ENCODE assay signal across 8 cellular contexts in the genomic region with DNA sequence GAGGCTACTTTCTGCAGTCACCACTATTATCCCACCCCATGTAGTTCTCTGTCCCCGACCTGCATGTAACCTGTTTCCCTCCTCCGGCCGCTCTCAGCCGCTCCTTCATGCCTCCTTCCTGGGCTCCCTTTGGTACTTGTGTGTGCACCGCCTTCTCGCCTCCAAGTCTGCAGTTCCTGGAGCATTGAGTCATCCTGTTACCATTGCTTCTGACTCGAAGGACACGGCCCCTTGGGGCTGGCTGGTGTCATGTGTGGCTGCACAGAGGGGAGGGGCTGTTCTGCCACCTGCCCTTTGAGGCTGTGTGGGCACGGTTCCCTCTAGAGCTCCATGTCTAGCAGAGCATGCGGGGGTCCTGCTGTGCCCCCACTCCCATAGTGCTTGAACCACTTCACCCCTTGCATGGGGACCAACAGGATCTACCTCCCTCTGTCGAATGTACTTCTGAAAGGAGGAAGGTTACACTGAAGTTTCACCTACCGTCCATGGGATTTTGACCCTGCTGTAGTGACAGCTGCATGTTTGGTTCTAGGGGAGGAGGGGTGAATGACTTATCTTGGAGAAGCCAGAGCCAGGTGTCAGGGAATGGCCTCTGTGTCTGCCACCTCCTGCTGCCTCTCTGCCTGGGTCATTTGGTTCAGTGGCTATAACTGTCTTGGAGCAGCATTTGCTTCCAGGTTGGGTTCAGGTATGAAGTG. TPM values are rescaled to one million over a fixed set of nuclear protein-coding genes. Genes with fewer than 3 reads are reported as not detected.
A peak's percentile ranks its signal among the peaks of the same experiment; 100 is the strongest.
DNase-seq lines count a peak whose midpoint lies in the region; ATAC-seq and TF ChIP-seq lines count a peak whose summit lies in the region.

No MANE protein-coding gene starts in this region.

- H3K4me1 ChIP-seq in PC-9 (replicated peaks; ENCODE audit: insufficient read depth) (peaks cover 67% of the 10 kb centered on the region), transverse colon (peaks cover 33 to 82% (median 57%) of the 10 kb centered on the region in 4 donors)

- no peaks in the 10 kb centered on the region for H3K9me3 Mint-ChIP-seq in activated naive CD8-positive, alpha-beta T cell treated with anti-CD3 and anti-CD28 coated beads for 36 hours
- no peaks in the 10 kb centered on the region for H3K9me3 Mint-ChIP-seq in mesothelial cell of epicardium

- intact Hi-C loops in PC-9 (cut with micrococcal nuclease; ENCODE audit: unreplicated experiment) = loop anchor here (2.0 kb wide), 1 partner anchor 37 kb away; no protein-coding TSS in a partner anchor
- intact Hi-C loops in transverse colon (cut with DNase I; ENCODE audit: low total_unique reads) = no loop called here

- ATAC-seq in HG02798 (IDR thresholded peaks at IDR 0.05; ENCODE audit: poor library complexity, unreplicated experiment) (peak; percentile 69), GM19035 (IDR thresholded peaks at IDR 0.05; ENCODE audit: unreplicated experiment) (no peak)

- no peak overlapping the region for H2AFZ ChIP-seq in PC-9

- no peak for TF ChIP-seq EP300 in transverse colon (IDR thresholded peaks at IDR 0.05; ENCODE audit: low read depth)

- POLR2A ChIA-PET in PC-9 (lab: Charles Lee; ENCODE audit: unreplicated experiment) = interaction anchor here (0.6 kb wide), 1 partner anchor 59 kb away, joined by 5 read pairs; no protein-coding TSS in a partner anchor

- H3K27ac ChIP-seq in PC-9 (0 out of 2 replicates have a peak overlapping the region, but pooled peaks have one; percentile 24), transverse colon (peak overlapping the region in 2 of 4 donors; percentile 23 to 45)

- peak overlapping the region; percentile 64 for H3K4me3 Mint-ChIP-seq in activated naive CD8-positive, alpha-beta T cell treated with anti-CD3 and anti-CD28 coated beads for 36 hours
- peak overlapping the region; percentile 16 for H3K4me3 Mint-ChIP-seq in mesothelial cell of epicardium

- TF ChIP-seq CTCF in GM12875 (IDR thresholded peaks at IDR 0.05; ENCODE audit: borderline replicate concordance, insufficient read depth, low read depth, low read length) (no peak), PC-9 (conservative IDR thresholded peaks at IDR 0.05) (no peak), mesothelial cell of epicardium (IDR thresholded peaks at IDR 0.05; ENCODE audit: unreplicated experiment) (no peak), transverse colon (IDR thresholded peaks at IDR 0.05) (no peak)

- H3K27me3 ChIP-seq in PC-9 (ENCODE audit: insufficient read depth, low read depth) (no peaks in the 10 kb centered on the region), transverse colon (no peaks in the 10 kb centered on the region)

- peaks cover 18% of the 10 kb centered on the region for H3F3A ChIP-seq in PC-9 (ENCODE audit: insufficient read depth, low read depth)

- no TSS peak for BruUV-seq in PC-9 (replicated peaks; lab: Mats Ljungman, UMichigan)

- CTCF ChIA-PET in PC-9 (lab: Charles Lee) = no interaction called here

- peaks cover 11% of the 10 kb centered on the region for H4K20me1 ChIP-seq in PC-9 (ENCODE audit: insufficient read depth)

- 51 to 70% methylated on average over 3 to 12 of the region's 12 CpGs for WGBS in transverse colon (ENCODE audit: low coverage in 1 of 2), 2 donors

- peak overlapping the region; percentile 6 for H3K4me3 ChIP-seq in GM12875 (ENCODE audit: low read depth, low read length)
- no peak overlapping the region for H3K4me3 ChIP-seq in PC-9
- no peak overlapping the region for H3K4me3 ChIP-seq in transverse colon

- H3K27me3 Mint-ChIP-seq in activated naive CD8-positive, alpha-beta T cell treated with anti-CD3 and anti-CD28 coated beads for 36 hours = no peaks in the 10 kb centered on the region
- H3K27me3 Mint-ChIP-seq in mesothelial cell of epicardium (ENCODE audit: low read depth) = no peaks in the 10 kb centered on the region

- no peak for TF ChIP-seq POLR2A in transverse colon (IDR thresholded peaks at IDR 0.05)

- peak overlapping the region; percentile 58 for H3K4me2 ChIP-seq in PC-9

- H3K36me3 ChIP-seq in PC-9 (ENCODE audit: low read depth) = no peaks in the 10 kb centered on the region
- H3K36me3 ChIP-seq in transverse colon = no peaks in the 10 kb centered on the region

- DNase-seq in PC-9 (peak in 1 of 2 experiments; percentile 33), mesothelial cell of epicardium (ENCODE audit: low spot score in 2 of 2, unreplicated experiment in 2 of 2) (no peak), transverse colon (peak; percentile 35), midbrain (lab: John Stamatoyannopoulos, UW) (no peak)
- DNase-seq in activated naive CD8-positive, alpha-beta T cell treated with anti-CD3 and anti-CD28 coated beads for 36 hours = peak; percentile 73

- peaks cover 96% of the 10 kb centered on the region for H3K4me1 Mint-ChIP-seq in activated naive CD8-positive, alpha-beta T cell treated with anti-CD3 and anti-CD28 coated beads for 36 hours
- H3K4me1 Mint-ChIP-seq in mesothelial cell of epicardium = peaks cover 45% of the 10 kb centered on the region

- peak overlapping the region; percentile 77 for H3K27ac Mint-ChIP-seq in activated naive CD8-positive, alpha-beta T cell treated with anti-CD3 and anti-CD28 coated beads for 36 hours
- no peak overlapping the region for H3K27ac Mint-ChIP-seq in mesothelial cell of epicardium

- H3K9me3 ChIP-seq in PC-9 (ENCODE audit: insufficient read depth, low read depth) (no peaks in the 10 kb centered on the region), transverse colon (no peaks in the 10 kb centered on the region)

- no peaks in the 10 kb centered on the region for H3K9me2 ChIP-seq in PC-9 (ENCODE audit: insufficient read depth)

- peaks cover 100% of the 10 kb centered on the region for H3K79me2 ChIP-seq in PC-9 (ENCODE audit: low read depth)

- H3K36me3 Mint-ChIP-seq in activated naive CD8-positive, alpha-beta T cell treated with anti-CD3 and anti-CD28 coated beads for 36 hours = peaks cover 12% of the 10 kb centered on the region
- H3K36me3 Mint-ChIP-seq in mesothelial cell of epicardium = no peaks in the 10 kb centered on the region

- in situ Hi-C loops in transverse colon (cut with MboI; ENCODE audit: low pct_ligation_motif_present in 1 of 4, low pct_unique_long_range_greater_than_20kb in 1 of 4, low sequenced_read_pairs in 3 of 4) = no loop called here

RNA-seq across cellular contexts. Expression of a gene that starts 39.6 kb away (rescaled TPM):
- total RNA-seq in PC-9 (2021) (47.8 and 54.9 TPM in 2 replicates), mesothelial cell of epicardium (69.6 to 74.6 TPM (median 72.4 TPM) in 3 replicates), transverse colon (100 to 1,000 TPM in 2 of 4 donors, 10 to 100 TPM in 2; 36.9 to 514 (median 91.0) TPM)
- 10 to 100 TPM; 28.3 to 32.0 TPM for total RNA-seq in activated naive CD8-positive, alpha-beta T cell treated with anti-CD3 and anti-CD28 coated beads for 36 hours

Comparison
In these comparisons a context has a peak if more than half of its experiments do, and no peak if none do; other contexts are left out.
1. DNase-seq: peak in activated naive CD8-positive, alpha-beta T cell treated with anti-CD3 and anti-CD28 coated beads for 36 hours (single experiment) and transverse colon (single experiment); none in mesothelial cell of epicardium (0 of 2) and midbrain (single experiment).